8 cellular contexts compared by ENCODE assay signal in genomic region chr19:40090256-40091204, GRCh38. TPM values are rescaled to one million over a fixed set of nuclear protein-coding genes. Genes with fewer than 3 reads are reported as not detected.
A peak's percentile ranks its signal among the peaks of the same experiment; 100 is the strongest.
DNase-seq lines count a peak whose midpoint lies in the region; ATAC-seq and TF ChIP-seq lines count a peak whose summit lies in the region.

ZNF780A (minus strand) TSS chr19:40090943; CDS start chr19:40084753, 6,190 bp downstream.

- H3K4me1 Mint-ChIP-seq in T-helper 2 cell treated with Interferon-gamma antibody and Interleukin-4, amounts not matched to agents 5 μg/mL and 100 μg/mL, for 36 hours (ENCODE audit: low read depth) = peaks cover 27% of the 10 kb centered on the region

- H3K9me3 ChIP-seq in right atrium auricular region = no peaks in the 10 kb centered on the region
- no peaks in the 10 kb centered on the region for H3K9me3 ChIP-seq in prostate gland
- no peaks in the 10 kb centered on the region for H3K9me3 ChIP-seq in upper lobe of right lung

- H3K4me3 ChIP-seq in right atrium auricular region (peak within 1 kb of the TSS; percentile 76 to 82), prostate gland (peak within 1 kb of the TSS; percentile 74), upper lobe of right lung (peak within 1 kb of the TSS; percentile 79)

- under 1% methylated on average over 46 of the region's 46 CpGs for WGBS in prostate gland

- peaks cover 18% of the 10 kb centered on the region for H3K9me3 Mint-ChIP-seq in T-helper 2 cell treated with Interferon-gamma antibody and Interleukin-4, amounts not matched to agents 5 μg/mL and 100 μg/mL, for 36 hours

- intact Hi-C loops in prostate gland (cut with DNase I) = no loop called here
- intact Hi-C loops in upper lobe of right lung (cut with DNase I) = no loop called here

- peak within 1 kb of the TSS; percentile 91 to 94 for H3K27ac ChIP-seq in right atrium auricular region
- H3K27ac ChIP-seq in prostate gland = peak within 1 kb of the TSS; percentile 82 to 85
- H3K27ac ChIP-seq in upper lobe of right lung = peak within 1 kb of the TSS; percentile 92

- DNase-seq in GM04504 (ENCODE audit: low read depth) (peak; percentile 22), NCI-H1694 (lab: John Stamatoyannopoulos, UW) (peak; percentile 39), anterior cingulate cortex (lab: John Stamatoyannopoulos, UW) (peak in 57 of 58 donors; percentile 22 to 90 (median 74)), right atrium auricular region (ENCODE audit: low spot score) (peak; percentile 78), prostate gland (ENCODE audit: low spot score) (peak; percentile 64), upper lobe of right lung (peak; percentile 89)
- DNase-seq in T-helper 2 cell treated with Interferon-gamma antibody and Interleukin-4, amounts not matched to agents 5 μg/mL and 100 μg/mL, for 36 hours (ENCODE audit: low spot score) = peak; percentile 79

- H3K36me3 ChIP-seq in right atrium auricular region (no peaks in the 10 kb centered on the region), prostate gland (no peaks in the 10 kb centered on the region), upper lobe of right lung (no peaks in the 10 kb centered on the region)

- H3K4me1 ChIP-seq in right atrium auricular region (peaks cover 0 to 17% of the 10 kb centered on the region in 2 donors), prostate gland (replicated peaks) (no peaks in the 10 kb centered on the region), upper lobe of right lung (peaks cover 19% of the 10 kb centered on the region)

- peaks cover 25% of the 10 kb centered on the region for H3K36me3 Mint-ChIP-seq in T-helper 2 cell treated with Interferon-gamma antibody and Interleukin-4, amounts not matched to agents 5 μg/mL and 100 μg/mL, for 36 hours (ENCODE audit: low read depth)

- ATAC-seq in HG02642 (IDR thresholded peaks at IDR 0.05; ENCODE audit: poor library complexity, unreplicated experiment) (peak; percentile 88), upper lobe of right lung (peak; percentile 97)

- peak within 1 kb of the TSS; percentile 99 for H3K27ac Mint-ChIP-seq in T-helper 2 cell treated with Interferon-gamma antibody and Interleukin-4, amounts not matched to agents 5 μg/mL and 100 μg/mL, for 36 hours

- H3K4me3 Mint-ChIP-seq in T-helper 2 cell treated with Interferon-gamma antibody and Interleukin-4, amounts not matched to agents 5 μg/mL and 100 μg/mL, for 36 hours = peak within 1 kb of the TSS; percentile 100

- peaks cover 8% of the 10 kb centered on the region for H3K27me3 Mint-ChIP-seq in T-helper 2 cell treated with Interferon-gamma antibody and Interleukin-4, amounts not matched to agents 5 μg/mL and 100 μg/mL, for 36 hours (ENCODE audit: low read depth)

- TF ChIP-seq POLR2A in prostate gland (IDR thresholded peaks at IDR 0.05) = no peak

- TF ChIP-seq CTCF in right atrium auricular region (IDR thresholded peaks at IDR 0.05) (no peak), prostate gland (IDR thresholded peaks at IDR 0.05) (no peak), upper lobe of right lung (IDR thresholded peaks at IDR 0.05) (no peak)

- no peaks in the 10 kb centered on the region for H3K27me3 ChIP-seq in right atrium auricular region
- no peaks in the 10 kb centered on the region for H3K27me3 ChIP-seq in prostate gland (replicated peaks; ENCODE audit: insufficient read depth)
- no peaks in the 10 kb centered on the region for H3K27me3 ChIP-seq in upper lobe of right lung

RNA-seq across cellular contexts. Expression of gene ZNF780A, which starts in this region (rescaled TPM):
- total RNA-seq in right atrium auricular region = 1 to 10 TPM; 2.4 to 4.1 TPM
- 10 to 100 TPM; 18.4 to 23.4 TPM for total RNA-seq in prostate gland
- total RNA-seq in upper lobe of right lung = 14.6 TPM

Comparison
In these comparisons a context has a peak if more than half of its experiments do, and no peak if none do; other contexts are left out.
1. Peak in every context shown above with its lines: DNase-seq, ATAC-seq, H3K4me3 ChIP-seq and H3K27ac ChIP-seq.
2. DNase-seq: peak in every context shown above with its lines; median percentile 89 in upper lobe of right lung; 79 in T-helper 2 cell treated with Interferon-gamma antibody and Interleukin-4, amounts not matched to agents 5 μg/mL and 100 μg/mL, for 36 hours; 78 in right atrium auricular region; 74 in anterior cingulate cortex; 64 in prostate gland; 39 in NCI-H1694; 22 in GM04504.